Comparison of ENCODE assay signal across 16 cellular contexts in the genomic region with DNA sequence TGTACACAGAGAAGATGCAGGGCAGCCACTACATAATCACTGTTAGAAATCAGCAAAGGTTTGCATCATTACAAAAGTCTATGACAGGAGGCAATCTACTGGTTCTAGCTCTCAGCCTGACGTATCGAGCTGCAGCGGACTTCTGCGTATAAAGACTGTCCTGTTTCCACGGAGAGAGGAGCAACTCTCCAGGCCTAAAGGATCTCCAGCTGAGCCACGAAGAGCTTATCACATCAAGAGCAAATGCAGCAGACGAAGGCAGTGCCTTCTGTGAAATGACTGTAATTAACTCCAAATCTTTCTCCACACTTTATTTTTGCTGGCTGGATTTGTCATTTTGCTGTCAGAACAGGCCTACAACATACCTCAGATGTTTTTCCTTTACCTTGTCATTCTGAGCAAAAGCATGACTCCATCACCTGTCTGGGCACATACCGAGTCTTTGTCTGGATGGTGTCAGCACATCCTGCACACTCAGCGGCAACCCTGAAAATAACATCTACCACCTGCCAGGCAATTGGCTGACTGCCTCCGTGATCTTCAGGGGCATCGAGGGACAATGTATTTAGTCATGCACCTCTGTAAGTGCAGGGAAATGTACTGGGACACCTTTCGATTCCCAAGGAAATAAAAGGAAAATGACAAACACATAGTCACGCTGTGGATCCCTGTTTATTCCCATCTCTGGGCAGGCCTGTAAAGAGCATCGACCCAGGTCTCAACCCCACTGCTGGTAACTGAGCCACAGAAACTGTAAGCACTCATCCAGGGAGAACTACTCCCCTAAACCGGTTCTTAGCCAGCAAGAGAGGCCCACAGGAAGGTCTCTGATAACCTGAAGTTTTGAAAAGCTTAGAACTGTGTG. TPM values are rescaled to one million over a fixed set of nuclear protein-coding genes. Genes with fewer than 3 reads are reported as not detected.
DNase-seq lines count a peak whose midpoint lies in the region; ATAC-seq and TF ChIP-seq lines count a peak whose summit lies in the region.
"Had no signal": no experiment of that assay in that cellular context is flagged by ENCODE, and none has a peak within 500 bp of the region (broad histone marks: within the 10 kb centered on the region; RNA-seq: fewer than 3 reads in every experiment).

No MANE protein-coding gene starts in this region.

- TF ChIP-seq CTCF in left ventricle myocardium inferior (IDR thresholded peaks at IDR 0.05; ENCODE audit: borderline replicate concordance) (no peak), vagina (IDR thresholded peaks at IDR 0.05) (no peak)

- H3K4me3 ChIP-seq in left ventricle myocardium inferior (no peak overlapping the region), vagina (no peak overlapping the region)
- H3K4me3 ChIP-seq: dorsolateral prefrontal cortex, lower lobe of right lung, tibial artery had no signal

- peak; percentile 21 for DNase-seq in NCI-H2029 (lab: John Stamatoyannopoulos, UW)
- no peak for DNase-seq in NCI-H2029 treated with DMSO at 0.1 percent for 48 hours (lab: John Stamatoyannopoulos, UW)
- DNase-seq in SHP77 (lab: John Stamatoyannopoulos, UW): peak; percentile 53 to 60
- DNase-seq in left ventricle myocardium inferior: peak; percentile 55
- no peak for DNase-seq in vagina (ENCODE audit: extremely low spot score in 2 of 2)
- DNase-seq in NCI-H524 treated with DMSO at 0.1 percent for 48 hours (lab: John Stamatoyannopoulos, UW): no peak
- no peak for DNase-seq in CD1c-positive myeloid dendritic cell (ENCODE audit: extremely low spot score)
- DNase-seq: activated CD4-positive, alpha-beta T cell treated with anti-CD3 and anti-CD28 coated beads for 4 hours; activated T-cell treated with anti-CD3 and anti-CD28 coated beads, Interleukin-2, amount 50 U/mL, for 24 hours; amygdala; Calu3; lower lobe of right lung; tibial artery had no signal

- ATAC-seq in GM19023 (IDR thresholded peaks at IDR 0.05; ENCODE audit: unreplicated experiment): no peak
- ATAC-seq: lower lobe of right lung had no signal

- TF ChIP-seq POLR2A in vagina (IDR thresholded peaks at IDR 0.05): no peak

- H3K27me3 ChIP-seq in left ventricle myocardium inferior (ENCODE audit: low read depth) (no peaks in the 10 kb centered on the region), vagina (no peaks in the 10 kb centered on the region)
- H3K27me3 ChIP-seq: dorsolateral prefrontal cortex, tibial artery had no signal

- H3K36me3 ChIP-seq in left ventricle myocardium inferior: peaks cover 69% of the 10 kb centered on the region
- peaks cover 0 to 44% of the 10 kb centered on the region in 2 donors for H3K36me3 ChIP-seq in vagina

- H3K9me3 ChIP-seq in left ventricle myocardium inferior (replicated peaks): no peaks in the 10 kb centered on the region
- no peaks in the 10 kb centered on the region for H3K9me3 ChIP-seq in vagina
- H3K9me3 ChIP-seq: lower lobe of right lung, tibial artery had no signal

- intact Hi-C loops in left ventricle myocardium inferior (cut with micrococcal nuclease) (loop anchor here (10.0 kb wide), 2 partner anchors 83 to 243 kb away; a partner anchor contains a TSS), vagina (cut with DNase I) (no loop called here)

- H3K4me1 ChIP-seq in left ventricle myocardium inferior (peaks cover 48% of the 10 kb centered on the region), vagina (peaks cover 34% of the 10 kb centered on the region)

- H3K27ac ChIP-seq in left ventricle myocardium inferior (replicated peaks) (peak overlapping the region; percentile 76), vagina (peak overlapping the region; percentile 53)
- H3K27ac ChIP-seq: KMS-11, lower lobe of right lung, tibial artery had no signal

RNA-seq across cellular contexts. Expression of a gene that starts 26.3 kb away (rescaled TPM):
- 34.4 TPM for total RNA-seq in left ventricle myocardium inferior
- total RNA-seq in vagina: 56.2 TPM

RNA-seq across cellular contexts. Expression of a gene that starts 36.3 kb away (rescaled TPM):
- total RNA-seq in left ventricle myocardium inferior (30.7 TPM), vagina (22.3 TPM)

Comparison
In these comparisons a context has a peak if more than half of its experiments do, and no peak if none do; other contexts are left out.
1. DNase-seq: peak in NCI-H2029 (single experiment), SHP77 (2 of 2) and left ventricle myocardium inferior (single experiment); none in NCI-H2029 treated with DMSO at 0.1 percent for 48 hours (single experiment), vagina (0 of 2), NCI-H524 treated with DMSO at 0.1 percent for 48 hours (single experiment) and CD1c-positive myeloid dendritic cell (single experiment).